In genomic region chr7:117716707-117717294, GRCh38 we compare ENCODE assay signal across 23 cellular contexts.
DNase-seq lines count a peak whose midpoint lies in the region; ATAC-seq, FAIRE-seq and TF ChIP-seq lines count a peak whose summit lies in the region.
"Had no signal": no experiment of that assay in that cellular context is flagged by ENCODE, and none has a peak within 500 bp of the region (broad histone marks: within the 10 kb centered on the region; RNA-seq: fewer than 3 reads in every experiment).

No MANE protein-coding gene starts in this region.

- no peaks in the 10 kb centered on the region for H3K9me3 ChIP-seq in liver (ENCODE audit: control insufficient read depth in 4 of 4, low read length in 3 of 4)
- no peaks in the 10 kb centered on the region for H3K9me3 ChIP-seq in HepG2 (ENCODE audit: low read length)
- no peaks in the 10 kb centered on the region for H3K9me3 ChIP-seq in hepatocyte (ENCODE audit: low read depth)
- H3K9me3 ChIP-seq: MG63, thoracic aorta, vagina had no signal

- H4K20me1 ChIP-seq in HepG2 (ENCODE audit: insufficient read depth, low read length) (no peaks in the 10 kb centered on the region), hepatocyte (ENCODE audit: insufficient read depth, poor library complexity, severe bottlenecking) (no peaks in the 10 kb centered on the region)

- POLR2A ChIA-PET in HepG2 (lab: Yijun Ruan, JAX), result no interaction called here

- H3K4me3 ChIP-seq in liver (ENCODE audit: low read depth in 1 of 3, low read length in 3 of 3) (no peak overlapping the region), HepG2 (replicated peaks in 1 of 3; ENCODE audit: insufficient read depth in 1 of 3, low read depth in 2 of 3, low read length in 3 of 3) (no peak overlapping the region), hepatocyte (no peak overlapping the region)
- H3K4me3 ChIP-seq: MG63, neural progenitor cell, thoracic aorta, vagina had no signal

- TF ChIP-seq POLR2A in HepG2 (IDR thresholded peaks at IDR 0.05; ENCODE audit: insufficient read depth in 1 of 2, low read depth in 2 of 2, low read length in 2 of 2), result no peak

- FAIRE-seq in HepG2 (lab: Jason Lieb, UNC), result no peak
- FAIRE-seq: H54 had no signal

- in situ Hi-C loops in HepG2 (cut with HindIII; ENCODE audit: extremely low pct_ligation_motif_present, low pct_unique_long_range_greater_than_20kb), result loop anchor here (25.0 kb wide), 1 partner anchor 254 kb away; no protein-coding TSS in a partner anchor

- TF ChIP-seq RAD21 in liver (IDR thresholded peaks at IDR 0.05) (peak in 1 of 2 donors; percentile 7), HepG2 (CRISPR knock-in tag; IDR thresholded peaks at IDR 0.05) (no peak)

- H3K9ac ChIP-seq in liver (ENCODE audit: low read depth in 1 of 2, low read length in 2 of 2) (no peak overlapping the region), HepG2 (ENCODE audit: insufficient read depth, low read depth, low read length) (no peak overlapping the region)
- H3K9ac ChIP-seq: neural progenitor cell had no signal

- H3K27me3 ChIP-seq in liver (ENCODE audit: control insufficient read depth in 4 of 4, insufficient read depth in 4 of 4, low read length in 3 of 4), result peaks cover 0 to 2% (median 0%) of the 10 kb centered on the region in 4 donors
- H3K27me3 ChIP-seq in HepG2 (ENCODE audit: control insufficient read depth in 1 of 2, insufficient read depth in 2 of 2, low read length in 2 of 2), result no peaks in the 10 kb centered on the region
- no peaks in the 10 kb centered on the region for H3K27me3 ChIP-seq in hepatocyte
- H3K27me3 ChIP-seq: MG63, neural progenitor cell, vagina had no signal

- BruUV-seq in HepG2 (replicated peaks; lab: Mats Ljungman, UMichigan), result no TSS peak

- H3K9me2 ChIP-seq in hepatocyte (replicated peaks; ENCODE audit: insufficient read depth), result no peaks in the 10 kb centered on the region

- H3K4me1 ChIP-seq in liver (ENCODE audit: control insufficient read depth in 4 of 4, insufficient read depth in 4 of 4, low read length in 3 of 4), result no peaks in the 10 kb centered on the region
- no peaks in the 10 kb centered on the region for H3K4me1 ChIP-seq in HepG2 (ENCODE audit: insufficient read depth, low read length)
- H3K4me1 ChIP-seq in hepatocyte (ENCODE audit: insufficient read depth), result no peaks in the 10 kb centered on the region
- H3K4me1 ChIP-seq: vagina had no signal

- TF ChIP-seq CTCF in liver (IDR thresholded peaks at IDR 0.05; ENCODE audit: low read depth, low read length, missing input control) (no peak), HepG2 (CRISPR knock-in tag; IDR thresholded peaks at IDR 0.05) (no peak), hepatocyte (IDR thresholded peaks at IDR 0.05; ENCODE audit: poor library complexity) (no peak)

- CTCF ChIA-PET in HepG2 (lab: Yijun Ruan, JAX; ENCODE audit: low intra/inter-chr PET ratio, low total read pairs), result no interaction called here

- ATAC-seq in HepG2 (no peak), HG02759 (IDR thresholded peaks at IDR 0.05; ENCODE audit: unreplicated experiment) (no peak)
- ATAC-seq: SK-N-SH treated with all-trans-retinoic acid at 6 μM for 48 hours had no signal

- H3K4me2 ChIP-seq in HepG2 (ENCODE audit: low read depth, low read length) (no peak overlapping the region), hepatocyte (no peak overlapping the region)
- H3K4me2 ChIP-seq: neural progenitor cell had no signal

- TF ChIP-seq EP300 in HepG2 (IDR thresholded peaks at IDR 0.05; ENCODE audit: low read depth in 2 of 2, low read length in 2 of 2) (no peak), HepG2 (CRISPR knock-in tag; IDR thresholded peaks at IDR 0.05; ENCODE audit: borderline replicate concordance) (no peak)

- H3K36me3 ChIP-seq in liver (ENCODE audit: control insufficient read depth in 4 of 4, insufficient read depth in 3 of 4, low read depth in 1 of 4, low read length in 3 of 4) (no peaks in the 10 kb centered on the region), HepG2 (replicated peaks in 1 of 2; ENCODE audit: control insufficient read depth in 1 of 2, insufficient read depth in 2 of 2, low read length in 2 of 2) (no peaks in the 10 kb centered on the region), hepatocyte (replicated peaks; ENCODE audit: insufficient read depth, low read depth) (no peaks in the 10 kb centered on the region)
- H3K36me3 ChIP-seq: MG63, thoracic aorta had no signal

- WGBS in liver, result 69% methylated on average over 5 of the region's 5 CpGs
- 20% methylated on average over 5 of the region's 5 CpGs for WGBS in HepG2 (ENCODE audit: low lambda C conversion rate)
- WGBS in hepatocyte (ENCODE audit: low lambda C conversion rate, missing lambda C conversion rate), result 48% methylated on average over 5 of the region's 5 CpGs

- intact Hi-C loops in HepG2 (cut with micrococcal nuclease; ENCODE audit: unreplicated experiment), result loop anchor here (5.0 kb wide), 1 partner anchor 1560 kb away; no protein-coding TSS in a partner anchor

- H3K79me2 ChIP-seq in HepG2 (ENCODE audit: insufficient read depth, low read length), result no peaks in the 10 kb centered on the region
- no peaks in the 10 kb centered on the region for H3K79me2 ChIP-seq in hepatocyte

- H3K27ac ChIP-seq in liver (ENCODE audit: low read depth in 1 of 2, low read length in 2 of 2) (no peak overlapping the region), HepG2 (ENCODE audit: extremely low read length, insufficient read depth, low read length) (no peak overlapping the region), hepatocyte (peak overlapping the region; percentile 23)
- H3K27ac ChIP-seq: neural progenitor cell, thoracic aorta, vagina had no signal

- H2AFZ ChIP-seq in HepG2 (ENCODE audit: low read length) (no peak overlapping the region), hepatocyte (no peak overlapping the region)
- H2AFZ ChIP-seq: neural progenitor cell had no signal

- DNase-seq in HepG2 (ENCODE audit: low spot score) (no peak), hepatocyte (ENCODE audit: low spot score) (no peak), mucosa of gallbladder (ENCODE audit: low spot score) (peak; percentile 74), AG20443 (ENCODE audit: low spot score) (no peak)
- DNase-seq in activated T-cell treated with anti-CD3 and anti-CD28 coated beads, Interleukin-2, amount 50 U/mL, for 1 hour, result no peak
- no peak for DNase-seq in activated CD4-positive, alpha-beta T cell treated with anti-CD3 and anti-CD28 coated beads for 48 hours
- DNase-seq: activated effector memory CD4-positive, alpha-beta T cell treated with anti-CD3 and anti-CD28 coated beads, Interleukin-2, amount 50 U/mL, for 16 hours; dermis blood vessel endothelial cell; KBM-7; MG63; NCI-H2081; NCI-H226; NCI-H774; stimulated activated CD4-positive, alpha-beta T cell treated with anti-CD3 and anti-CD28 coated beads, Interleukin-15, amount 100 ng/mL, for 24 hours; stimulated activated naive CD4-positive, alpha-beta T cell treated with Interleukin-2 at 50 U/mL for 16 hours; T-helper 2 cell had no signal

TF ChIP-seq in liver, 16 proteins besides CTCF, POLR2A, EP300 and RAD21 (continues in another document):
- TF ChIP-seq REST (IDR thresholded peaks at IDR 0.05), result no peak

TF ChIP-seq in HepG2, 621 proteins besides CTCF, POLR2A, EP300 and RAD21:
- no peak for TF ChIP-seq NR1H2 (CRISPR knock-in tag; IDR thresholded peaks at IDR 0.05; ENCODE audit: borderline replicate concordance, low read depth)
- no peak for TF ChIP-seq SOX13 (IDR thresholded peaks at IDR 0.05)
- TF ChIP-seq SOX13 (CRISPR knock-in tag; conservative IDR thresholded peaks at IDR 0.05 in 1 of 2, IDR thresholded peaks at IDR 0.05 in 1 of 2), result no peak
